ENCODE assay signal across 22 cellular contexts in the genomic region with DNA sequence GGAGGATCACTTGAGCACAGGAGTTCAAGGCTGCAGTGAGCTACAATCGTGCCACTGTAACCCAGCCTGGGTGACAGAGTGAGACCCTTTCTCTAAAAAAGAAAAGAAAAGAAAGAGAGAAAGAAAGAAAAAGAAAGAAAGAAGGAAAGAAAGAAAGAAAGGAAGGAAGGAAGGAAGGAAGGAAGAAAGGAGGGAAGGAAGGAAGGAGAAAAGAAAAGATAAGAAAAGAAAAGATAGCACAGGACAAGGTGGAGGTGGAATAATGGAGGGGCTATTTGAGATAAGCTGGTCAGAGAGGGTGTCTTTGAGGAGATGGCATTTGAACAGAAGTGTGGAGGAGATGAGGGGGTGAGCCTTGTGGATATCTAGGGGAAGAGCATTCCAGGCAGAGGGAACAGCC. TPM values are rescaled to one million over a fixed set of nuclear protein-coding genes. Genes with fewer than 3 reads are reported as not detected.
DNase-seq lines count a peak whose midpoint lies in the region; ATAC-seq and TF ChIP-seq lines count a peak whose summit lies in the region.
"Had no signal": no experiment of that assay in that cellular context is flagged by ENCODE, and none has a peak within 500 bp of the region (broad histone marks: within the 10 kb centered on the region; RNA-seq: fewer than 3 reads in every experiment).

No MANE protein-coding gene starts in this region.

- no peak for TF ChIP-seq CTCF in HEK293 (tag by site-specific recombination; IDR thresholded peaks at IDR 0.05)
- TF ChIP-seq CTCF in Panc1 (IDR thresholded peaks at IDR 0.05): no peak
- no peak for TF ChIP-seq CTCF in neural crest cell (conservative IDR thresholded peaks at IDR 0.05)

- no peak for DNase-seq in Panc1 (ENCODE audit: low read depth, low spot score)
- DNase-seq in neural crest cell (ENCODE audit: low read depth, low spot score): no peak
- DNase-seq in NCI-H2171 treated with DMSO at 0.1 percent for 48 hours (lab: John Stamatoyannopoulos, UW): no peak
- no peak for DNase-seq in NCI-H2029 (lab: John Stamatoyannopoulos, UW)
- DNase-seq in SKM-1 treated with dmso at 0.1 percent for 144 hours (lab: John Stamatoyannopoulos, UW; ENCODE audit: unreplicated experiment): no peak
- DNase-seq in HAP-1 (ENCODE audit: low spot score in 2 of 2): no peak
- DNase-seq: C1 segment of cervical spinal cord; Calu3; CD4-positive, alpha-beta memory T cell; COR-L47; DMS53; DMS79 treated with DMSO at 0.1 percent for 48 hours; GF-D8; GM23248; H7; HFFc6 had no signal

- H3K27me3 ChIP-seq in Panc1 (ENCODE audit: control insufficient read depth, insufficient read depth, low read length) (no peaks in the 10 kb centered on the region), HAP-1 (ENCODE audit: low read depth) (peaks cover 19% of the 10 kb centered on the region)

- ATAC-seq in Panc1: no peak
- ATAC-seq: HCT116 had no signal

- peaks cover 18% of the 10 kb centered on the region for H3K36me3 Mint-ChIP-seq in dendritic cell treated with granulocyte-macrophage colony-stimulating factor and Interleukin-4, amounts not matched to agents 40 ng/mL and 50 ng/mL, for 4 days (ENCODE audit: low read depth)
- H3K36me3 Mint-ChIP-seq in neural crest cell (ENCODE audit: low read depth): peaks cover 7% of the 10 kb centered on the region

- H3K4me3 ChIP-seq in HEK293 (ENCODE audit: low read depth, low read length): no peak overlapping the region
- H3K4me3 ChIP-seq in Panc1 (ENCODE audit: low read depth in 2 of 2, low read length in 2 of 2): no peak overlapping the region
- H3K4me3 ChIP-seq in HAP-1: no peak overlapping the region
- H3K4me3 ChIP-seq: GM23248 had no signal

- H3K4me1 Mint-ChIP-seq in dendritic cell treated with granulocyte-macrophage colony-stimulating factor and Interleukin-4, amounts not matched to agents 40 ng/mL and 50 ng/mL, for 4 days (ENCODE audit: low read depth): peaks cover 42% of the 10 kb centered on the region
- peaks cover 26% of the 10 kb centered on the region for H3K4me1 Mint-ChIP-seq in neural crest cell

- H3K4me3 Mint-ChIP-seq in dendritic cell treated with granulocyte-macrophage colony-stimulating factor and Interleukin-4, amounts not matched to agents 40 ng/mL and 50 ng/mL, for 4 days: no peak overlapping the region
- peak overlapping the region; percentile 4 for H3K4me3 Mint-ChIP-seq in neural crest cell
- H3K4me3 Mint-ChIP-seq: CD4-positive, alpha-beta memory T cell; HFFc6 had no signal

- in situ Hi-C loops in Panc1 (cut with HindIII; ENCODE audit: low pct_unique_long_range_greater_than_20kb, low sequenced_read_pairs): no loop called here
- in situ Hi-C loops in HAP-1 (cut with MboI; ENCODE audit: low sequenced_read_pairs): loop anchor here (5.0 to 10.0 kb wide), 2 partner anchors 92 to 130 kb away; no protein-coding TSS in a partner anchor

- CTCF ChIA-PET in HEK293 (lab: Yijun Ruan, JAX) (interaction anchor here (0.6 to 1.4 kb wide), 3 partner anchors 14 to 118 kb away, joined by 3 read pairs; no protein-coding TSS in a partner anchor), Panc1 (lab: Charles Lee) (interaction anchor here (1.0 kb wide), 1 partner anchor 102 kb away, joined by 11 read pairs; no protein-coding TSS in a partner anchor)

- H3K9me3 ChIP-seq in HEK293 (ENCODE audit: control insufficient read depth, insufficient read depth, low read depth, low read length): no peaks in the 10 kb centered on the region
- H3K9me3 ChIP-seq in Panc1 (ENCODE audit: control insufficient read depth, insufficient read depth, low read depth, low read length): no peaks in the 10 kb centered on the region
- H3K9me3 ChIP-seq in HAP-1: no peaks in the 10 kb centered on the region

- H3K27me3 Mint-ChIP-seq in dendritic cell treated with granulocyte-macrophage colony-stimulating factor and Interleukin-4, amounts not matched to agents 40 ng/mL and 50 ng/mL, for 4 days: peaks cover 30% of the 10 kb centered on the region
- H3K27me3 Mint-ChIP-seq in neural crest cell (ENCODE audit: low read depth): peaks cover 56% of the 10 kb centered on the region

- no TSS peak for BruUV-seq in Panc1 (replicated peaks; lab: Mats Ljungman, UMichigan)

- no peaks in the 10 kb centered on the region for H3K9me3 Mint-ChIP-seq in dendritic cell treated with granulocyte-macrophage colony-stimulating factor and Interleukin-4, amounts not matched to agents 40 ng/mL and 50 ng/mL, for 4 days
- H3K9me3 Mint-ChIP-seq in neural crest cell: no peaks in the 10 kb centered on the region
- H3K9me3 Mint-ChIP-seq: HFFc6 had no signal

- H3K36me3 ChIP-seq in HEK293 (ENCODE audit: control insufficient read depth in 2 of 2, insufficient read depth in 1 of 2, low read length in 2 of 2) (peaks cover 0 to 11% of the 10 kb centered on the region in 2 experiments; a peak in 2 of 3 replicates), Panc1 (ENCODE audit: control insufficient read depth, insufficient read depth, low read length) (peaks cover 5% of the 10 kb centered on the region; the same call in 1 of the 2 replicates), HAP-1 (replicated peaks) (peaks cover 13% of the 10 kb centered on the region)

- H3K4me1 ChIP-seq in HEK293 (ENCODE audit: control insufficient read depth, insufficient read depth, low read length): no peaks in the 10 kb centered on the region
- peaks cover 16% of the 10 kb centered on the region for H3K4me1 ChIP-seq in Panc1 (ENCODE audit: control insufficient read depth, insufficient read depth, low read length)
- H3K4me1 ChIP-seq in HAP-1: no peaks in the 10 kb centered on the region; the same call in 1 of the 2 replicates

- H3K27ac ChIP-seq in HEK293 (ENCODE audit: extremely low read depth, low read depth, low read length): no peak overlapping the region
- H3K27ac ChIP-seq in Panc1 (ENCODE audit: low read length): peak overlapping the region; percentile 64
- H3K27ac ChIP-seq: GM23248 had no signal

- H3K27ac Mint-ChIP-seq in dendritic cell treated with granulocyte-macrophage colony-stimulating factor and Interleukin-4, amounts not matched to agents 40 ng/mL and 50 ng/mL, for 4 days: peak overlapping the region; percentile 39
- no peak overlapping the region for H3K27ac Mint-ChIP-seq in neural crest cell (ENCODE audit: unreplicated experiment)
- H3K27ac Mint-ChIP-seq: CD4-positive, alpha-beta memory T cell; HFFc6 had no signal

- intact Hi-C loops in Panc1 (cut with micrococcal nuclease; ENCODE audit: unreplicated experiment): loop anchor here (5.0 to 10.0 kb wide), 2 partner anchors 78 to 140 kb away; no protein-coding TSS in a partner anchor
- intact Hi-C loops in dendritic cell treated with granulocyte-macrophage colony-stimulating factor and Interleukin-4, amounts not matched to agents 40 ng/mL and 50 ng/mL, for 4 days (cut with micrococcal nuclease): no loop called here

- POLR2A ChIA-PET in HEK293 (lab: Yijun Ruan, JAX): no interaction called here
- POLR2A ChIA-PET in Panc1 (lab: Charles Lee): interaction anchor here (0.7 kb wide), 1 partner anchor 40 kb away, joined by 3 read pairs; no protein-coding TSS in a partner anchor

TF ChIP-seq in HEK293, 187 proteins besides CTCF, POLR2A, EP300 and RAD21:
- TF ChIP-seq, protein P1, sequence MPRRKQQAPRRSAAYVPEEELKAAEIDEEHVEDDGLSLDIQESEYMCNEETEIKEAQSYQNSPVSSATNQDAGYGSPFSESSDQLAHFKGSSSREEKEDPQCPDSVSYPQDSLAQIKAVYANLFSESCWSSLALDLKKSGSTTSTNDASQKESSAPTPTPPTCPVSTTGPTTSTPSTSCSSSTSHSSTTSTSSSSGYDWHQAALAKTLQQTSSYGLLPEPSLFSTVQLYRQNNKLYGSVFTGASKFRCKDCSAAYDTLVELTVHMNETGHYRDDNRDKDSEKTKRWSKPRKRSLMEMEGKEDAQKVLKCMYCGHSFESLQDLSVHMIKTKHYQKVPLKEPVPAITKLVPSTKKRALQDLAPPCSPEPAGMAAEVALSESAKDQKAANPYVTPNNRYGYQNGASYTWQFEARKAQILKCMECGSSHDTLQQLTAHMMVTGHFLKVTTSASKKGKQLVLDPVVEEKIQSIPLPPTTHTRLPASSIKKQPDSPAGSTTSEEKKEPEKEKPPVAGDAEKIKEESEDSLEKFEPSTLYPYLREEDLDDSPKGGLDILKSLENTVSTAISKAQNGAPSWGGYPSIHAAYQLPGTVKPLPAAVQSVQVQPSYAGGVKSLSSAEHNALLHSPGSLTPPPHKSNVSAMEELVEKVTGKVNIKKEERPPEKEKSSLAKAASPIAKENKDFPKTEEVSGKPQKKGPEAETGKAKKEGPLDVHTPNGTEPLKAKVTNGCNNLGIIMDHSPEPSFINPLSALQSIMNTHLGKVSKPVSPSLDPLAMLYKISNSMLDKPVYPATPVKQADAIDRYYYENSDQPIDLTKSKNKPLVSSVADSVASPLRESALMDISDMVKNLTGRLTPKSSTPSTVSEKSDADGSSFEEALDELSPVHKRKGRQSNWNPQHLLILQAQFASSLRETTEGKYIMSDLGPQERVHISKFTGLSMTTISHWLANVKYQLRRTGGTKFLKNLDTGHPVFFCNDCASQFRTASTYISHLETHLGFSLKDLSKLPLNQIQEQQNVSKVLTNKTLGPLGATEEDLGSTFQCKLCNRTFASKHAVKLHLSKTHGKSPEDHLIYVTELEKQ (tag by site-specific recombination; IDR thresholded peaks at IDR 0.05; ENCODE audit: borderline replicate concordance): no peak
- TF ChIP-seq KLF9 (tag by site-specific recombination; IDR thresholded peaks at IDR 0.05; ENCODE audit: low read depth) (no peak), ZNF366 (tag by site-specific recombination; conservative IDR thresholded peaks at IDR 0.05) (peak; percentile 95), ZNF311 (tag by site-specific recombination; IDR thresholded peaks at IDR 0.05; ENCODE audit: borderline replicate concordance) (no peak)

RNA-seq across cellular contexts. Expression of a gene that starts 2.7 kb away (rescaled TPM):
- total RNA-seq in Panc1 (2021; ENCODE audit: unreplicated experiment) (48.2 TPM), neural crest cell (32.0 and 34.9 TPM in 2 replicates)
- polyA plus RNA-seq in Panc1 (2012; ENCODE audit: insufficient read length): 43.6 TPM

RNA-seq across cellular contexts. Expression of a gene that starts 13.5 kb away (rescaled TPM):
- total RNA-seq in Panc1 (2021; ENCODE audit: unreplicated experiment): 6.2 TPM
- polyA plus RNA-seq in Panc1 (2012; ENCODE audit: insufficient read length): 2.8 TPM
- total RNA-seq in neural crest cell: 4.5 and 4.9 TPM in 2 replicates
- total RNA-seq: A172; A673; Calu3; CD4-positive, alpha-beta memory T cell; GM23248; HFFc6 had no signal
- polyA plus RNA-seq: CD4-positive, alpha-beta memory T cell; GM23248 had no signal

RNA-seq across cellular contexts. Expression of a gene that starts 55.7 kb away (rescaled TPM):
- total RNA-seq in Panc1 (2021; ENCODE audit: unreplicated experiment): 45.4 TPM
- 25.5 TPM for polyA plus RNA-seq in Panc1 (2012; ENCODE audit: insufficient read length)
- total RNA-seq in neural crest cell: 0.14 and 0.26 TPM in 2 replicates
- total RNA-seq: A172; A673; Calu3; CD4-positive, alpha-beta memory T cell; GM23248; HFFc6 had no signal
- polyA plus RNA-seq: BJ; CD4-positive, alpha-beta memory T cell; GM23248 had no signal

Comparison
In these comparisons a context has a peak if more than half of its experiments do, and no peak if none do; other contexts are left out.
1. RNA of a gene that starts 55.7 kb away (total RNA-seq): 45.4 TPM in Panc1 (single experiment); 0.14 to 0.26 TPM in neural crest cell; every median in the first group is over 10 times any median in the second.